Comparison of ENCODE assay signal across 27 cellular contexts in genomic region chr11:67199751-67200150, GRCh38.
"Had no signal": no experiment of that assay in that cellular context is flagged by ENCODE, and none has a peak within 500 bp of the region (broad histone marks: within the 10 kb centered on the region; RNA-seq: fewer than 3 reads in every experiment).

No MANE protein-coding gene starts in this region.

- H3K4me3 Mint-ChIP-seq: immature natural killer cell; naive B cell; nephron; neural crest cell; stimulated activated memory B cell treated with anti-CD40 and anti-IgM and Interleukin-4, amounts not matched to agents 10 μg/mL and 1 μg/mL and 100 μg/mL, for 72 hours; stimulated activated naive CD8-positive, alpha-beta T cell treated with anti-CD3 and anti-CD28 coated beads, Interleukin-15, amount 100 ng/mL, for 72 hours had no signal

- H3K27me3 Mint-ChIP-seq: naive B cell; stimulated activated memory B cell treated with anti-CD40 and anti-IgM and Interleukin-4, amounts not matched to agents 10 μg/mL and 1 μg/mL and 100 μg/mL, for 72 hours; stimulated activated naive CD8-positive, alpha-beta T cell treated with anti-CD3 and anti-CD28 coated beads, Interleukin-15, amount 100 ng/mL, for 72 hours had no signal

- H3K36me3 ChIP-seq: pancreas had no signal

- H3K4me3 ChIP-seq: left lung, lower lobe of right lung, pancreas, psoas muscle, right lobe of liver, smooth muscle cell, transverse colon, upper lobe of left lung, vagina had no signal

- H3K9me3 Mint-ChIP-seq: immature natural killer cell; naive B cell; nephron; neural crest cell; stimulated activated memory B cell treated with anti-CD40 and anti-IgM and Interleukin-4, amounts not matched to agents 10 μg/mL and 1 μg/mL and 100 μg/mL, for 72 hours; stimulated activated naive CD8-positive, alpha-beta T cell treated with anti-CD3 and anti-CD28 coated beads, Interleukin-15, amount 100 ng/mL, for 72 hours had no signal

- H3K4me1 Mint-ChIP-seq: immature natural killer cell; naive B cell; nephron; neural crest cell; stimulated activated naive CD8-positive, alpha-beta T cell treated with anti-CD3 and anti-CD28 coated beads, Interleukin-15, amount 100 ng/mL, for 72 hours had no signal

- H3K9me3 ChIP-seq: left lung, lower lobe of right lung, pancreas, psoas muscle, right lobe of liver, transverse colon, upper lobe of left lung, vagina had no signal

- H3K4me1 ChIP-seq: lower lobe of right lung, pancreas, psoas muscle, right lobe of liver, upper lobe of left lung had no signal

- ATAC-seq: left colon; left lung; lower lobe of right lung; pancreas; psoas muscle; right lobe of liver; stimulated activated memory B cell treated with anti-CD40 and anti-IgM and Interleukin-4, amounts not matched to agents 10 μg/mL and 1 μg/mL and 100 μg/mL, for 72 hours; stimulated activated naive CD8-positive, alpha-beta T cell treated with anti-CD3 and anti-CD28 coated beads, Interleukin-15, amount 100 ng/mL, for 72 hours had no signal

- H3K27me3 ChIP-seq: left lung, pancreas, right lobe of liver, transverse colon, upper lobe of left lung, vagina had no signal

- DNase-seq: hypothalamus; immature natural killer cell; kidney; left colon; left lung; lower lobe of right lung; mammary epithelial cell; mesenchymal stem cell; naive B cell; nucleus accumbens; pancreas; psoas muscle; right lobe of liver; stimulated activated CD4-positive, alpha-beta T cell treated with anti-CD3 and anti-CD28 coated beads, Interleukin-1b, Interleukin-23, amount 100 ng/mL, for 48 hours; stimulated activated CD4-positive, alpha-beta T cell treated with anti-CD3 and anti-CD28 coated beads, Interleukin-2, amount 100 ng/mL, for 48 hours; stimulated activated CD4-positive, alpha-beta T cell treated with anti-CD3 and anti-CD28 coated beads, Interleukin-4, amount 100 ng/mL, for 4 hours; stimulated activated CD8-positive, alpha-beta memory T cell treated with anti-CD3 and anti-CD28 coated beads, Interleukin-4, amount 100 ng/mL, for 48 hours; stimulated activated naive CD4-positive, alpha-beta T cell treated with Interleukin-2 at 50 U/mL for 16 hours; stimulated activated naive CD8-positive, alpha-beta T cell treated with anti-CD3 and anti-CD28 coated beads, Interleukin-15, amount 100 ng/mL, for 72 hours; substantia nigra; transverse colon; upper lobe of left lung had no signal

- H3K27ac ChIP-seq: left lung, lower lobe of right lung, pancreas, psoas muscle, right lobe of liver, transverse colon, upper lobe of left lung, vagina had no signal

- H3K27ac Mint-ChIP-seq: stimulated activated memory B cell treated with anti-CD40 and anti-IgM and Interleukin-4, amounts not matched to agents 10 μg/mL and 1 μg/mL and 100 μg/mL, for 72 hours; stimulated activated naive CD8-positive, alpha-beta T cell treated with anti-CD3 and anti-CD28 coated beads, Interleukin-15, amount 100 ng/mL, for 72 hours had no signal
